In genomic region chr6:163206196-163206595, GRCh38 we compare ENCODE assay signal across 10 cellular contexts.
"Had no signal": no experiment of that assay in that cellular context is flagged by ENCODE, and none has a peak within 500 bp of the region (broad histone marks: within the 10 kb centered on the region; RNA-seq: fewer than 3 reads in every experiment).

No MANE protein-coding gene starts in this region.

- H3K27ac ChIP-seq: GM23248 had no signal

- ATAC-seq: GM23338, HCT116 had no signal

- DNase-seq: GM23248, GOT3, H7, H9, HCEC 1CT, HFFc6 had no signal

- H3K9me3 ChIP-seq: HAP-1 had no signal

- H3K4me3 ChIP-seq: GM23248, GM23338, HAP-1 had no signal

- H3K36me3 ChIP-seq: HAP-1 had no signal

- H3K9ac ChIP-seq: GM23248 had no signal

- H3K4me1 ChIP-seq: HAP-1 had no signal

- FAIRE-seq: H54 had no signal

- H2AFZ ChIP-seq: GM23248, GM23338 had no signal

- H3K4me2 ChIP-seq: GM23338 had no signal
